Comparison of ENCODE assay signal across 4 cellular contexts in the genomic region with DNA sequence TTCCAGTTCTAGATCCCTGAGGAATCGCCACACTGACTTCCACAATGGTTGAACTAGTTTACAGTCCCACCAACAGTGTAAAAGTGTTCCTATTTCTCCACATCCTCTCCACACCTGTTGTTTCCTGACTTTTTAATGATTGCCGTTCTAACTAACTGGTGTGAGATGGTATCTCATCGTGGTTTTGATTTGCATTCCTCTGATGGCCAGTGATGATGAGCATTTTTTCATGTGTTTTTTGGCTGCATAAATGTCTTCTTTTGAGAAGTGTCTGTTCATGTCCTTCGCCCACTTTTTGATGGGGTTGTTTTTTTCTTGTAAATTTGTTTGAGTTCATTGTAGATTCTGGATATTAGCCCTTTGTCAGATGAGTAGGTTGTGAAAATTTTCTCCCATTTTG. TPM values are rescaled to one million over a fixed set of nuclear protein-coding genes. Genes with fewer than 3 reads are reported as not detected.
A peak's percentile ranks its signal among the peaks of the same experiment; 100 is the strongest.
DNase-seq lines count a peak whose midpoint lies in the region; ATAC-seq, FAIRE-seq and TF ChIP-seq lines count a peak whose summit lies in the region.
"Not testable (repeated sequence)": the region's sequence is repeated elsewhere in the genome, so short reads cannot be mapped to it uniquely, and the experiment has no call there.

No MANE protein-coding gene starts in this region.

- peak overlapping the region; percentile 49 for H3K27ac Mint-ChIP-seq in CD4-positive, alpha-beta T cell
- peak overlapping the region; percentile 68 for H3K27ac Mint-ChIP-seq in activated CD8-positive, alpha-beta T cell treated with anti-CD3 and anti-CD28 coated beads, Interleukin-2, amount 10 ng/mL, durations not matched to agents 7 days and 5 days
- peak overlapping the region; percentile 44 for H3K27ac Mint-ChIP-seq in activated T-cell treated with anti-CD3 and anti-CD28 coated beads, Interleukin-2, amount 50 U/mL, for 24 hours

- not testable (repeated sequence) for H3K79me2 ChIP-seq in HepG2 (ENCODE audit: insufficient read depth, low read length)

- TF ChIP-seq CTCF in CD4-positive, alpha-beta T cell (IDR thresholded peaks at IDR 0.05); HepG2 (CRISPR knock-in tag; IDR thresholded peaks at IDR 0.05): not testable (repeated sequence)

- H3K36me3 Mint-ChIP-seq in CD4-positive, alpha-beta T cell (ENCODE audit: low read depth) = peaks cover 90% of the 10 kb centered on the region
- H3K36me3 Mint-ChIP-seq in activated CD8-positive, alpha-beta T cell treated with anti-CD3 and anti-CD28 coated beads, Interleukin-2, amount 10 ng/mL, durations not matched to agents 7 days and 5 days (ENCODE audit: low read depth) = peaks cover 78% of the 10 kb centered on the region
- H3K36me3 Mint-ChIP-seq in activated T-cell treated with anti-CD3 and anti-CD28 coated beads, Interleukin-2, amount 50 U/mL, for 24 hours (ENCODE audit: low read depth) = peaks cover 89% of the 10 kb centered on the region

- H3K4me3 Mint-ChIP-seq in CD4-positive, alpha-beta T cell; activated CD8-positive, alpha-beta T cell treated with anti-CD3 and anti-CD28 coated beads, Interleukin-2, amount 10 ng/mL, durations not matched to agents 7 days and 5 days; activated T-cell treated with anti-CD3 and anti-CD28 coated beads, Interleukin-2, amount 50 U/mL, for 24 hours: not testable (repeated sequence)

- TF ChIP-seq POLR2A in HepG2 (IDR thresholded peaks at IDR 0.05; ENCODE audit: insufficient read depth in 1 of 2, low read depth in 2 of 2, low read length in 2 of 2) = not testable (repeated sequence)

- H3K4me1 ChIP-seq in HepG2 (ENCODE audit: insufficient read depth, low read length) = not testable (repeated sequence)

- H3K27me3 Mint-ChIP-seq in CD4-positive, alpha-beta T cell; activated CD8-positive, alpha-beta T cell treated with anti-CD3 and anti-CD28 coated beads, Interleukin-2, amount 10 ng/mL, durations not matched to agents 7 days and 5 days (ENCODE audit: low read depth); activated T-cell treated with anti-CD3 and anti-CD28 coated beads, Interleukin-2, amount 50 U/mL, for 24 hours: not testable (repeated sequence)

- CTCF ChIA-PET in CD4-positive, alpha-beta T cell (lab: Charles Lee); activated CD8-positive, alpha-beta T cell treated with anti-CD3 and anti-CD28 coated beads, Interleukin-2, amount 10 ng/mL, durations not matched to agents 7 days and 5 days (lab: Charles Lee); HepG2 (lab: Yijun Ruan, JAX; ENCODE audit: low intra/inter-chr PET ratio, low total read pairs): not testable (repeated sequence)

- 95% methylated on average over 4 of the region's 4 CpGs for WGBS in HepG2 (ENCODE audit: low lambda C conversion rate)

- H3K27me3 ChIP-seq in CD4-positive, alpha-beta T cell (ENCODE audit: control insufficient read depth, insufficient read depth, low read length); HepG2 (ENCODE audit: control insufficient read depth in 1 of 2, insufficient read depth in 2 of 2, low read length in 2 of 2): not testable (repeated sequence)

- not testable (repeated sequence) for H3K4me3 ChIP-seq in HepG2 (replicated peaks in 1 of 3; ENCODE audit: insufficient read depth in 1 of 3, low read depth in 2 of 3, low read length in 3 of 3)

- not testable (repeated sequence) for H3K9ac ChIP-seq in HepG2 (ENCODE audit: insufficient read depth, low read depth, low read length)

- not testable (repeated sequence) for ATAC-seq in CD4-positive, alpha-beta T cell (ENCODE audit: poor library complexity); activated CD8-positive, alpha-beta T cell treated with anti-CD3 and anti-CD28 coated beads, Interleukin-2, amount 10 ng/mL, durations not matched to agents 7 days and 5 days; HepG2

- H3K36me3 ChIP-seq in HepG2 (replicated peaks in 1 of 2; ENCODE audit: control insufficient read depth in 1 of 2, insufficient read depth in 2 of 2, low read length in 2 of 2) = peaks cover 6 to 27% of the 10 kb centered on the region in 2 experiments; a peak in 4 of 5 replicates

- H3K4me1 Mint-ChIP-seq in CD4-positive, alpha-beta T cell (ENCODE audit: low read depth) = peaks cover 13% of the 10 kb centered on the region
- peaks cover 23% of the 10 kb centered on the region for H3K4me1 Mint-ChIP-seq in activated CD8-positive, alpha-beta T cell treated with anti-CD3 and anti-CD28 coated beads, Interleukin-2, amount 10 ng/mL, durations not matched to agents 7 days and 5 days (ENCODE audit: low read depth)
- H3K4me1 Mint-ChIP-seq in activated T-cell treated with anti-CD3 and anti-CD28 coated beads, Interleukin-2, amount 50 U/mL, for 24 hours (ENCODE audit: low read depth) = peaks cover 18% of the 10 kb centered on the region

- TSS peak; percentile 9 for BruUV-seq in HepG2 (replicated peaks; lab: Mats Ljungman, UMichigan)

- POLR2A ChIA-PET in CD4-positive, alpha-beta T cell (lab: Charles Lee); activated CD8-positive, alpha-beta T cell treated with anti-CD3 and anti-CD28 coated beads, Interleukin-2, amount 10 ng/mL, durations not matched to agents 7 days and 5 days (lab: Charles Lee); HepG2 (lab: Yijun Ruan, JAX): not testable (repeated sequence)

- not testable (repeated sequence) for FAIRE-seq in HepG2 (lab: Jason Lieb, UNC)

- not testable (repeated sequence) for DNase-seq in CD4-positive, alpha-beta T cell; activated CD8-positive, alpha-beta T cell treated with anti-CD3 and anti-CD28 coated beads, Interleukin-2, amount 10 ng/mL, durations not matched to agents 7 days and 5 days; activated T-cell treated with anti-CD3 and anti-CD28 coated beads, Interleukin-2, amount 50 U/mL, for 24 hours; HepG2 (ENCODE audit: low spot score)

- TF ChIP-seq EP300 in HepG2 (IDR thresholded peaks at IDR 0.05; ENCODE audit: low read depth in 2 of 2, low read length in 2 of 2); HepG2 (CRISPR knock-in tag; IDR thresholded peaks at IDR 0.05; ENCODE audit: borderline replicate concordance): not testable (repeated sequence)

- H3K4me2 ChIP-seq in HepG2 (ENCODE audit: low read depth, low read length) = not testable (repeated sequence)

- TF ChIP-seq RAD21 in HepG2 (CRISPR knock-in tag; IDR thresholded peaks at IDR 0.05) = not testable (repeated sequence)

- not testable (repeated sequence) for H4K20me1 ChIP-seq in HepG2 (ENCODE audit: insufficient read depth, low read length)

- in situ Hi-C loops in HepG2 (cut with HindIII; ENCODE audit: extremely low pct_ligation_motif_present, low pct_unique_long_range_greater_than_20kb) = not testable (repeated sequence)

- not testable (repeated sequence) for H3K27ac ChIP-seq in CD4-positive, alpha-beta T cell (ENCODE audit: low read depth, low read length); HepG2 (ENCODE audit: extremely low read length, insufficient read depth, low read length)

- intact Hi-C loops in CD4-positive, alpha-beta T cell (cut with DNase I, micrococcal nuclease); HepG2 (cut with micrococcal nuclease; ENCODE audit: unreplicated experiment): not testable (repeated sequence)

- not testable (repeated sequence) for H3K9me3 ChIP-seq in CD4-positive, alpha-beta T cell (ENCODE audit: control insufficient read depth, low read length); HepG2 (ENCODE audit: low read length)

- H3K9me3 Mint-ChIP-seq in CD4-positive, alpha-beta T cell; activated CD8-positive, alpha-beta T cell treated with anti-CD3 and anti-CD28 coated beads, Interleukin-2, amount 10 ng/mL, durations not matched to agents 7 days and 5 days (ENCODE audit: insufficient read depth); activated T-cell treated with anti-CD3 and anti-CD28 coated beads, Interleukin-2, amount 50 U/mL, for 24 hours: not testable (repeated sequence)

- not testable (repeated sequence) for H2AFZ ChIP-seq in HepG2 (ENCODE audit: low read length)

RNA-seq across cellular contexts. Expression of gene COA5, which starts 13.6 kb away (rescaled TPM):
- total RNA-seq in CD4-positive, alpha-beta T cell = 10 to 100 TPM; 29.2 to 30.1 TPM
- total RNA-seq in activated CD8-positive, alpha-beta T cell treated with anti-CD3 and anti-CD28 coated beads, Interleukin-2, amount 10 ng/mL, durations not matched to agents 7 days and 5 days = 10 to 100 TPM; 18.8 to 21.8 TPM
- 64.5 and 72.9 TPM in 2 replicates for total RNA-seq in HepG2 (2016; rRNA removed; fragmentation: Illumina TruSeq; extraction: Trizol)
- total RNA-seq in HepG2 (2016; cell fraction: cytosol; rRNA removed; fragmentation: Illumina TruSeq; extraction: Trizol; ENCODE audit: low read depth) = 27.1 and 32.8 TPM in 2 replicates
- total RNA-seq in HepG2 (2016; cell fraction: insoluble cytoplasmic fraction; rRNA removed; fragmentation: Illumina TruSeq; extraction: Trizol) = 61.3 and 76.9 TPM in 2 replicates
- total RNA-seq in HepG2 (2016; cell fraction: membrane; rRNA removed; fragmentation: Illumina TruSeq; extraction: Trizol) = 46.1 and 48.2 TPM in 2 replicates
- 41.0 and 50.3 TPM in 2 replicates for total RNA-seq in HepG2 (2016; cell fraction: nucleus; rRNA removed; fragmentation: Illumina TruSeq; extraction: Trizol)
- polyA plus RNA-seq in HepG2 (2011; rRNA removed) = 43.6 and 44.4 TPM in 2 replicates
- 33.4 and 39.7 TPM in 2 replicates for polyA plus RNA-seq in HepG2 (2011; cell fraction: cytosol; rRNA removed)
- polyA plus RNA-seq in HepG2 (2011; cell fraction: nucleus; rRNA removed) = 36.9 and 50.2 TPM in 2 replicates
- 71.5 and 94.3 TPM in 2 replicates for polyA plus RNA-seq in HepG2 (2012)
- 25.6 and 45.6 TPM in 2 replicates for polyA plus RNA-seq in HepG2 (2016; cell fraction: cytosol; fragmentation: Illumina TruSeq; extraction: Trizol; ENCODE audit: low read depth)
- 61.8 and 75.0 TPM in 2 replicates for polyA plus RNA-seq in HepG2 (2016; cell fraction: insoluble cytoplasmic fraction; fragmentation: Illumina TruSeq; extraction: Trizol; ENCODE audit: low read depth)
- 38.1 and 48.3 TPM in 2 replicates for polyA plus RNA-seq in HepG2 (2016; cell fraction: membrane; fragmentation: Illumina TruSeq; extraction: Trizol; ENCODE audit: low read depth)
- 94.3 and 101 TPM in 2 replicates for polyA plus RNA-seq in HepG2 (2016; cell fraction: nucleus; fragmentation: Illumina TruSeq; extraction: Trizol; ENCODE audit: insufficient read depth, low read depth)
- 4.7 and 10.7 TPM in 2 replicates for polyA minus RNA-seq in HepG2 (2011; rRNA and poly(A)+ RNA removed; ENCODE audit: low replicate concordance)
- polyA minus RNA-seq in HepG2 (2011; cell fraction: cytosol; rRNA and poly(A)+ RNA removed) = 7.8 and 8.6 TPM in 2 replicates
- 45.1 and 55.9 TPM in 2 replicates for polyA minus RNA-seq in HepG2 (2011; cell fraction: nucleus; rRNA and poly(A)+ RNA removed)

RNA-seq across cellular contexts. Expression of gene UNC50, which starts 13.7 kb away (rescaled TPM):
- total RNA-seq in CD4-positive, alpha-beta T cell = 10 to 100 TPM; 17.1 to 17.5 TPM
- total RNA-seq in activated CD8-positive, alpha-beta T cell treated with anti-CD3 and anti-CD28 coated beads, Interleukin-2, amount 10 ng/mL, durations not matched to agents 7 days and 5 days = 10 to 100 TPM; 25.5 to 26.1 TPM
- total RNA-seq in HepG2 (2016; rRNA removed; fragmentation: Illumina TruSeq; extraction: Trizol) = 58.0 and 95.6 TPM in 2 replicates
- total RNA-seq in HepG2 (2016; cell fraction: cytosol; rRNA removed; fragmentation: Illumina TruSeq; extraction: Trizol; ENCODE audit: low read depth) = 42.0 and 43.6 TPM in 2 replicates
- 63.0 and 102 TPM in 2 replicates for total RNA-seq in HepG2 (2016; cell fraction: insoluble cytoplasmic fraction; rRNA removed; fragmentation: Illumina TruSeq; extraction: Trizol)
- total RNA-seq in HepG2 (2016; cell fraction: membrane; rRNA removed; fragmentation: Illumina TruSeq; extraction: Trizol) = 47.4 and 49.0 TPM in 2 replicates
- 79.1 and 80.7 TPM in 2 replicates for total RNA-seq in HepG2 (2016; cell fraction: nucleus; rRNA removed; fragmentation: Illumina TruSeq; extraction: Trizol)
- 63.3 and 92.6 TPM in 2 replicates for polyA plus RNA-seq in HepG2 (2011; rRNA removed)
- polyA plus RNA-seq in HepG2 (2011; cell fraction: cytosol; rRNA removed) = 47.2 and 81.0 TPM in 2 replicates
- 54.2 and 66.7 TPM in 2 replicates for polyA plus RNA-seq in HepG2 (2011; cell fraction: nucleus; rRNA removed)
- polyA plus RNA-seq in HepG2 (2012) = 68.6 and 76.2 TPM in 2 replicates
- polyA plus RNA-seq in HepG2 (2016; cell fraction: cytosol; fragmentation: Illumina TruSeq; extraction: Trizol; ENCODE audit: low read depth) = 28.0 and 31.3 TPM in 2 replicates
- polyA plus RNA-seq in HepG2 (2016; cell fraction: insoluble cytoplasmic fraction; fragmentation: Illumina TruSeq; extraction: Trizol; ENCODE audit: low read depth) = 47.7 and 52.9 TPM in 2 replicates
- polyA plus RNA-seq in HepG2 (2016; cell fraction: membrane; fragmentation: Illumina TruSeq; extraction: Trizol; ENCODE audit: low read depth) = 29.3 and 32.1 TPM in 2 replicates
- 106 and 112 TPM in 2 replicates for polyA plus RNA-seq in HepG2 (2016; cell fraction: nucleus; fragmentation: Illumina TruSeq; extraction: Trizol; ENCODE audit: insufficient read depth, low read depth)
- 13.4 and 13.9 TPM in 2 replicates for polyA minus RNA-seq in HepG2 (2011; rRNA and poly(A)+ RNA removed; ENCODE audit: low replicate concordance)
- 19.4 and 20.5 TPM in 2 replicates for polyA minus RNA-seq in HepG2 (2011; cell fraction: cytosol; rRNA and poly(A)+ RNA removed)
- 42.7 and 44.1 TPM in 2 replicates for polyA minus RNA-seq in HepG2 (2011; cell fraction: nucleus; rRNA and poly(A)+ RNA removed)
